1 cellular context compared by ENCODE assay signal in the genomic region with DNA sequence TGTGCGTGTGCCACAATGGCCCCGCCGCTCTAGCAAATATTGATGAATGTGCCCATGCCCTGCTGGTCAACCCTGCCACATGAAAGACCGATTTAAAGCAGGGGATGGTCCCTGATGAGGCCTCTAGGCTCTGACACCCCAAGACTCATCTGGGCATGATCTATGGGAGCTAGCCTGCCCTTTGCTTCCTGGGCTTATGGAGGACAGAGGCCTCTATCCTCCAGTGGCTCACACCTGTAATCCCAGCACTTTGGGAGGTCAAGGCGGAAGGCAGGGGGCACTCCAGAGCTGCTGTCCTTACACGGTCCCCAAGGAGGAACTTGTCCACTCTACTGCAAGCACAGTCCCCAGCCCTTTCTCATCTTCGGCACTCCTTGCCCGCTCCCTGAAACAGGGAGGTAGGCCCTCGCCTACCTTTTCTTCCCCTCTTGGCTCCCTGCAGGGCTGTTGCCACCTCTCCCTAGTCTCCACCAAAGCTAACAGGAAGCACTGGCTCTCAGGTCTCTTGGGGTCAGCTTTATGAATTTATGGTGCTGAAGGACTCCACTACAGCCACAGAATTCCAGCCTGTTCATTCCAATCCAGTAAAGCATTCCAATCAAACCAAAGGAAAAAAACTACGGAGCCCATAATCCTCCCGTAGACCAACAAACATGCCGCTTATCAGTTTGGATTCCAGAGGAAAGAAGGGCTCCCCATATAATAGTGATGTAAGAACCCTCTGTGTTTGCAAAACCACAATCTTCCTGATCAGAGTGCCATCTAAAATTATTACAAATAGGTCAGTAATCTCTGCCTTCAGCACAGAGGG.
A peak's percentile ranks its signal among the peaks of the same experiment; 100 is the strongest.
TF ChIP-seq lines count a peak whose summit lies in the region.

No MANE protein-coding gene starts in this region.

TF ChIP-seq in HepG2, 621 proteins besides CTCF, POLR2A, EP300 and RAD21 (continued from another document and continues in another):
- TF ChIP-seq, protein P1, sequence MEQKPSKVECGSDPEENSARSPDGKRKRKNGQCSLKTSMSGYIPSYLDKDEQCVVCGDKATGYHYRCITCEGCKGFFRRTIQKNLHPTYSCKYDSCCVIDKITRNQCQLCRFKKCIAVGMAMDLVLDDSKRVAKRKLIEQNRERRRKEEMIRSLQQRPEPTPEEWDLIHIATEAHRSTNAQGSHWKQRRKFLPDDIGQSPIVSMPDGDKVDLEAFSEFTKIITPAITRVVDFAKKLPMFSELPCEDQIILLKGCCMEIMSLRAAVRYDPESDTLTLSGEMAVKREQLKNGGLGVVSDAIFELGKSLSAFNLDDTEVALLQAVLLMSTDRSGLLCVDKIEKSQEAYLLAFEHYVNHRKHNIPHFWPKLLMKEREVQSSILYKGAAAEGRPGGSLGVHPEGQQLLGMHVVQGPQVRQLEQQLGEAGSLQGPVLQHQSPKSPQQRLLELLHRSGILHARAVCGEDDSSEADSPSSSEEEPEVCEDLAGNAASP (CRISPR knock-in tag; IDR thresholded peaks at IDR 0.05; ENCODE audit: borderline replicate concordance) = peak; percentile 89
- TF ChIP-seq, protein P2, sequence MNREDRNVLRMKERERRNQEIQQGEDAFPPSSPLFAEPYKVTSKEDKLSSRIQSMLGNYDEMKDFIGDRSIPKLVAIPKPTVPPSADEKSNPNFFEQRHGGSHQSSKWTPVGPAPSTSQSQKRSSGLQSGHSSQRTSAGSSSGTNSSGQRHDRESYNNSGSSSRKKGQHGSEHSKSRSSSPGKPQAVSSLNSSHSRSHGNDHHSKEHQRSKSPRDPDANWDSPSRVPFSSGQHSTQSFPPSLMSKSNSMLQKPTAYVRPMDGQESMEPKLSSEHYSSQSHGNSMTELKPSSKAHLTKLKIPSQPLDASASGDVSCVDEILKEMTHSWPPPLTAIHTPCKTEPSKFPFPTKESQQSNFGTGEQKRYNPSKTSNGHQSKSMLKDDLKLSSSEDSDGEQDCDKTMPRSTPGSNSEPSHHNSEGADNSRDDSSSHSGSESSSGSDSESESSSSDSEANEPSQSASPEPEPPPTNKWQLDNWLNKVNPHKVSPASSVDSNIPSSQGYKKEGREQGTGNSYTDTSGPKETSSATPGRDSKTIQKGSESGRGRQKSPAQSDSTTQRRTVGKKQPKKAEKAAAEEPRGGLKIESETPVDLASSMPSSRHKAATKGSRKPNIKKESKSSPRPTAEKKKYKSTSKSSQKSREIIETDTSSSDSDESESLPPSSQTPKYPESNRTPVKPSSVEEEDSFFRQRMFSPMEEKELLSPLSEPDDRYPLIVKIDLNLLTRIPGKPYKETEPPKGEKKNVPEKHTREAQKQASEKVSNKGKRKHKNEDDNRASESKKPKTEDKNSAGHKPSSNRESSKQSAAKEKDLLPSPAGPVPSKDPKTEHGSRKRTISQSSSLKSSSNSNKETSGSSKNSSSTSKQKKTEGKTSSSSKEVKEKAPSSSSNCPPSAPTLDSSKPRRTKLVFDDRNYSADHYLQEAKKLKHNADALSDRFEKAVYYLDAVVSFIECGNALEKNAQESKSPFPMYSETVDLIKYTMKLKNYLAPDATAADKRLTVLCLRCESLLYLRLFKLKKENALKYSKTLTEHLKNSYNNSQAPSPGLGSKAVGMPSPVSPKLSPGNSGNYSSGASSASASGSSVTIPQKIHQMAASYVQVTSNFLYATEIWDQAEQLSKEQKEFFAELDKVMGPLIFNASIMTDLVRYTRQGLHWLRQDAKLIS (CRISPR knock-in tag; IDR thresholded peaks at IDR 0.05) = no peak
- TF ChIP-seq, protein P3, sequence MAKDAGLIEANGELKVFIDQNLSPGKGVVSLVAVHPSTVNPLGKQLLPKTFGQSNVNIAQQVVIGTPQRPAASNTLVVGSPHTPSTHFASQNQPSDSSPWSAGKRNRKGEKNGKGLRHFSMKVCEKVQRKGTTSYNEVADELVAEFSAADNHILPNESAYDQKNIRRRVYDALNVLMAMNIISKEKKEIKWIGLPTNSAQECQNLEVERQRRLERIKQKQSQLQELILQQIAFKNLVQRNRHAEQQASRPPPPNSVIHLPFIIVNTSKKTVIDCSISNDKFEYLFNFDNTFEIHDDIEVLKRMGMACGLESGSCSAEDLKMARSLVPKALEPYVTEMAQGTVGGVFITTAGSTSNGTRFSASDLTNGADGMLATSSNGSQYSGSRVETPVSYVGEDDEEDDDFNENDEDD (CRISPR knock-in tag; IDR thresholded peaks at IDR 0.05; ENCODE audit: borderline replicate concordance) = no peak
- TF ChIP-seq, protein P4, sequence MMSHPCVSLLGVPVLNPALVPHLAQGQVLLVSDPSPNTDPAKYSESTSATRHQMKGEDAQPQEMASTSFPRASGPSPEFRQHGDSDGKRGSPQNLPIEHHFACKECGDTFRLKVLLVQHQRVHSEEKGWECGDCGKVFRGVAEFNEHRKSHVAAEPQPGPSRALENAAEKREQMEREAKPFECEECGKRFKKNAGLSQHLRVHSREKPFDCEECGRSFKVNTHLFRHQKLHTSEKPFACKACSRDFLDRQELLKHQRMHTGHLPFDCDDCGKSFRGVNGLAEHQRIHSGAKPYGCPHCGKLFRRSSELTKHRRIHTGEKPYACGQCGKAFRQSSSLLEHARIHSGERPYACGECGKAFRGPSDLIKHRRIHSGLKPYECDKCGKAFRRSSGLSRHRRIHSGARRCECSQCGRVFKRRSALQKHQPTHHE (CRISPR knock-in tag; IDR thresholded peaks at IDR 0.05; ENCODE audit: borderline replicate concordance) = no peak
- TF ChIP-seq, protein P5, sequence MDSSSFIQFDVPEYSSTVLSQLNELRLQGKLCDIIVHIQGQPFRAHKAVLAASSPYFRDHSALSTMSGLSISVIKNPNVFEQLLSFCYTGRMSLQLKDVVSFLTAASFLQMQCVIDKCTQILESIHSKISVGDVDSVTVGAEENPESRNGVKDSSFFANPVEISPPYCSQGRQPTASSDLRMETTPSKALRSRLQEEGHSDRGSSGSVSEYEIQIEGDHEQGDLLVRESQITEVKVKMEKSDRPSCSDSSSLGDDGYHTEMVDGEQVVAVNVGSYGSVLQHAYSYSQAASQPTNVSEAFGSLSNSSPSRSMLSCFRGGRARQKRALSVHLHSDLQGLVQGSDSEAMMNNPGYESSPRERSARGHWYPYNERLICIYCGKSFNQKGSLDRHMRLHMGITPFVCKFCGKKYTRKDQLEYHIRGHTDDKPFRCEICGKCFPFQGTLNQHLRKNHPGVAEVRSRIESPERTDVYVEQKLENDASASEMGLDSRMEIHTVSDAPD (CRISPR knock-in tag; IDR thresholded peaks at IDR 0.05) = no peak; the same call in 1 of the 2 replicates
- no peak; the same call in 1 of the 2 replicates for TF ChIP-seq ZNF737 (CRISPR knock-in tag; IDR thresholded peaks at IDR 0.05; ENCODE audit: borderline replicate concordance)
- TF ChIP-seq, protein P6, sequence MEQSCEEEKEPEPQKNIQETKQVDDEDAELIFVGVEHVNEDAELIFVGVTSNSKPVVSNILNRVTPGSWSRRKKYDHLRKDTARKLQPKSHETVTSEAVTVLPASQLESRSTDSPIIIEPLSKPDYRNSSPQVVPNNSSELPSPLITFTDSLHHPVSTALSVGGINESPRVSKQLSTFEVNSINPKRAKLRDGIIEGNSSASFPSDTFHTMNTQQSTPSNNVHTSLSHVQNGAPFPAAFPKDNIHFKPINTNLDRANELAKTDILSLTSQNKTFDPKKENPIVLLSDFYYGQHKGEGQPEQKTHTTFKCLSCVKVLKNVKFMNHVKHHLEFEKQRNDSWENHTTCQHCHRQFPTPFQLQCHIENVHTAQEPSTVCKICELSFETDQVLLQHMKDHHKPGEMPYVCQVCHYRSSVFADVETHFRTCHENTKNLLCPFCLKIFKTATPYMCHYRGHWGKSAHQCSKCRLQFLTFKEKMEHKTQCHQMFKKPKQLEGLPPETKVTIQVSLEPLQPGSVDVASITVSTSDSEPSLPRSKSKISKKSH (CRISPR knock-in tag; IDR thresholded peaks at IDR 0.05; ENCODE audit: borderline replicate concordance) = peak; percentile 85; the same call in 1 of the 2 replicates
- peak; percentile 54; the same call in 1 of the 2 replicates for TF ChIP-seq MED13 (CRISPR knock-in tag; IDR thresholded peaks at IDR 0.05)
- no peak for TF ChIP-seq JUND (CRISPR knock-in tag; IDR thresholded peaks at IDR 0.05)
- no peak for TF ChIP-seq IRF2 (CRISPR knock-in tag; IDR thresholded peaks at IDR 0.05)
- TF ChIP-seq ZNF652 (CRISPR knock-in tag; IDR thresholded peaks at IDR 0.05; ENCODE audit: borderline replicate concordance, low read depth) = no peak
- no peak for TF ChIP-seq MLLT10 (CRISPR knock-in tag; IDR thresholded peaks at IDR 0.05)
- no peak for TF ChIP-seq ZNF333 (CRISPR knock-in tag; IDR thresholded peaks at IDR 0.05; ENCODE audit: borderline replicate concordance)
- TF ChIP-seq ZNF225 (CRISPR knock-in tag; IDR thresholded peaks at IDR 0.05) = peak; percentile 94
- TF ChIP-seq SAFB2 (CRISPR knock-in tag; IDR thresholded peaks at IDR 0.05; ENCODE audit: borderline replicate concordance, low read depth) = no peak; the same call in 1 of the 2 replicates
- no peak for TF ChIP-seq SOX5 (CRISPR knock-in tag; IDR thresholded peaks at IDR 0.05; ENCODE audit: borderline replicate concordance)
- no peak for TF ChIP-seq ZNF761 (CRISPR knock-in tag; conservative IDR thresholded peaks at IDR 0.05)
- TF ChIP-seq, protein P7, sequence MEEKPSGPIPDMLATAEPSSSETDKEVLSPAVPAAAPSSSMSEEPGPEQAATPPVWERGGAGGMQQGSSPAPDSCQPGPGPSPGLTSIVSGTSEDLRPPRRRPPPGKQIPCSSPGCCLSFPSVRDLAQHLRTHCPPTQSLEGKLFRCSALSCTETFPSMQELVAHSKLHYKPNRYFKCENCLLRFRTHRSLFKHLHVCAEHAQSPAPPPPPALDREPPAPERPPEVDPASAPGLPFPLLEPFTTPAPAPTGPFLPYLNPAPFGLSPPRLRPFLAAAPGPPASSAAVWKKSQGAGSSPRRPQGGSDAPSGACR (CRISPR knock-in tag; IDR thresholded peaks at IDR 0.05) = 0 out of 2 replicates have a peak, but pooled peaks have one; percentile 49
- no peak for TF ChIP-seq KLF9 (CRISPR knock-in tag; IDR thresholded peaks at IDR 0.05; ENCODE audit: low read depth)
- TF ChIP-seq HNRNPLL (IDR thresholded peaks at IDR 0.05; ENCODE audit: low read depth, low read length, poor library complexity, severe bottlenecking) = no peak
- TF ChIP-seq, protein P8, sequence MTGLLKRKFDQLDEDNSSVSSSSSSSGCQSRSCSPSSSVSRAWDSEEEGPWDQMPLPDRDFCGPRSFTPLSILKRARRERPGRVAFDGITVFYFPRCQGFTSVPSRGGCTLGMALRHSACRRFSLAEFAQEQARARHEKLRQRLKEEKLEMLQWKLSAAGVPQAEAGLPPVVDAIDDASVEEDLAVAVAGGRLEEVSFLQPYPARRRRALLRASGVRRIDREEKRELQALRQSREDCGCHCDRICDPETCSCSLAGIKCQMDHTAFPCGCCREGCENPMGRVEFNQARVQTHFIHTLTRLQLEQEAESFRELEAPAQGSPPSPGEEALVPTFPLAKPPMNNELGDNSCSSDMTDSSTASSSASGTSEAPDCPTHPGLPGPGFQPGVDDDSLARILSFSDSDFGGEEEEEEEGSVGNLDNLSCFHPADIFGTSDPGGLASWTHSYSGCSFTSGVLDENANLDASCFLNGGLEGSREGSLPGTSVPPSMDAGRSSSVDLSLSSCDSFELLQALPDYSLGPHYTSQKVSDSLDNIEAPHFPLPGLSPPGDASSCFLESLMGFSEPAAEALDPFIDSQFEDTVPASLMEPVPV (CRISPR knock-in tag; IDR thresholded peaks at IDR 0.05) = no peak
- TF ChIP-seq, protein P9, sequence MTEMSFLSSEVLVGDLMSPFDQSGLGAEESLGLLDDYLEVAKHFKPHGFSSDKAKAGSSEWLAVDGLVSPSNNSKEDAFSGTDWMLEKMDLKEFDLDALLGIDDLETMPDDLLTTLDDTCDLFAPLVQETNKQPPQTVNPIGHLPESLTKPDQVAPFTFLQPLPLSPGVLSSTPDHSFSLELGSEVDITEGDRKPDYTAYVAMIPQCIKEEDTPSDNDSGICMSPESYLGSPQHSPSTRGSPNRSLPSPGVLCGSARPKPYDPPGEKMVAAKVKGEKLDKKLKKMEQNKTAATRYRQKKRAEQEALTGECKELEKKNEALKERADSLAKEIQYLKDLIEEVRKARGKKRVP (CRISPR knock-in tag; IDR thresholded peaks at IDR 0.05) = peak; percentile 60 to 97; a peak in 3 of 4 replicates
- TF ChIP-seq, protein P10, sequence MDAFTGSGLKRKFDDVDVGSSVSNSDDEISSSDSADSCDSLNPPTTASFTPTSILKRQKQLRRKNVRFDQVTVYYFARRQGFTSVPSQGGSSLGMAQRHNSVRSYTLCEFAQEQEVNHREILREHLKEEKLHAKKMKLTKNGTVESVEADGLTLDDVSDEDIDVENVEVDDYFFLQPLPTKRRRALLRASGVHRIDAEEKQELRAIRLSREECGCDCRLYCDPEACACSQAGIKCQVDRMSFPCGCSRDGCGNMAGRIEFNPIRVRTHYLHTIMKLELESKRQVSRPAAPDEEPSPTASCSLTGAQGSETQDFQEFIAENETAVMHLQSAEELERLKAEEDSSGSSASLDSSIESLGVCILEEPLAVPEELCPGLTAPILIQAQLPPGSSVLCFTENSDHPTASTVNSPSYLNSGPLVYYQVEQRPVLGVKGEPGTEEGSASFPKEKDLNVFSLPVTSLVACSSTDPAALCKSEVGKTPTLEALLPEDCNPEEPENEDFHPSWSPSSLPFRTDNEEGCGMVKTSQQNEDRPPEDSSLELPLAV (CRISPR knock-in tag; conservative IDR thresholded peaks at IDR 0.05; ENCODE audit: low read depth) = no peak
- no peak for TF ChIP-seq SNRNP70 (IDR thresholded peaks at IDR 0.05; ENCODE audit: low read depth, low read length)
- TF ChIP-seq MAFG (CRISPR knock-in tag; IDR thresholded peaks at IDR 0.05) = no peak
- TF ChIP-seq ZSCAN9 (CRISPR knock-in tag; IDR thresholded peaks at IDR 0.05; ENCODE audit: borderline replicate concordance) = peak; percentile 42; the same call in 1 of the 2 replicates
- TF ChIP-seq CCDC6 (CRISPR knock-in tag; IDR thresholded peaks at IDR 0.05) = no peak
- TF ChIP-seq NFKBIZ (CRISPR knock-in tag; IDR thresholded peaks at IDR 0.05) = no peak; the same call in 1 of the 2 replicates
- TF ChIP-seq SP4 (CRISPR knock-in tag; IDR thresholded peaks at IDR 0.05) = 0 out of 2 replicates have a peak, but pooled peaks have one; percentile 38
- no peak; the same call in 1 of the 2 replicates for TF ChIP-seq POGZ (CRISPR knock-in tag; IDR thresholded peaks at IDR 0.05)
- no peak; the same call in none of the 2 replicates for TF ChIP-seq ZNF614 (CRISPR knock-in tag; IDR thresholded peaks at IDR 0.05; ENCODE audit: borderline replicate concordance)
